ENCODE assay signal across 19 cellular contexts in genomic region chr4:2545321-2546013, GRCh38. TPM values are rescaled to one million over a fixed set of nuclear protein-coding genes. Genes with fewer than 3 reads are reported as not detected.
DNase-seq lines count a peak whose midpoint lies in the region; ATAC-seq and TF ChIP-seq lines count a peak whose summit lies in the region.
"Had no signal": no experiment of that assay in that cellular context is flagged by ENCODE, and none has a peak within 500 bp of the region (broad histone marks: within the 10 kb centered on the region; RNA-seq: fewer than 3 reads in every experiment).

No MANE protein-coding gene starts in this region.

- H3K27ac Mint-ChIP-seq in effector memory CD8-positive, alpha-beta T cell = peak overlapping the region; percentile 67 to 86

- in situ Hi-C loops in GM23248 (cut with MboI) (no loop called here), IMR-90 (cut with MboI; ENCODE audit: low sequenced_read_pairs) (no loop called here)

- 0 out of 2 replicates have a peak, but pooled peaks cover 4% of the 10 kb centered on the region for H3F3A ChIP-seq in GM23248 (ENCODE audit: insufficient read depth)

- peaks cover 0 to 42% of the 10 kb centered on the region in 2 experiments; a peak in 2 of 4 replicates for H3K79me1 ChIP-seq in IMR-90 (ENCODE audit: low read depth in 1 of 2, low read length in 2 of 2)

- intact Hi-C loops in IMR-90 (cut with micrococcal nuclease) = no loop called here

- POLR2A ChIA-PET in IMR-90 (lab: Charles Lee; ENCODE audit: unreplicated experiment) = no interaction called here

- ATAC-seq in IMR-90 (ENCODE audit: low read depth) = no peak
- ATAC-seq in effector memory CD8-positive, alpha-beta T cell (replicated peaks) = no peak
- ATAC-seq in HG02763 (IDR thresholded peaks at IDR 0.05; ENCODE audit: unreplicated experiment) = no peak
- ATAC-seq: Right ventricle myocardium inferior had no signal

- H3K27ac ChIP-seq in GM23248 (no peak overlapping the region), IMR-90 (ENCODE audit: insufficient read depth, low read length) (no peak overlapping the region), osteoblast (ENCODE audit: low read depth, low read length) (no peak overlapping the region)
- H3K27ac ChIP-seq: HL-60, SJSA1 had no signal

- H3K4me1 Mint-ChIP-seq in effector memory CD8-positive, alpha-beta T cell (ENCODE audit: low read depth in 2 of 2) = peaks cover 21 to 38% of the 10 kb centered on the region in 2 donors

- H2BK5ac ChIP-seq in IMR-90 (ENCODE audit: low read depth, low read length, poor library complexity, severe bottlenecking) = no peak overlapping the region

- H3K56ac ChIP-seq in IMR-90 (ENCODE audit: extremely low read depth, insufficient read depth, low read length) = no peak overlapping the region

- H3K4me1 ChIP-seq in GM23248 (ENCODE audit: insufficient read depth) = no peaks in the 10 kb centered on the region
- no peaks in the 10 kb centered on the region for H3K4me1 ChIP-seq in IMR-90 (ENCODE audit: control insufficient read depth, insufficient read depth, low read length)
- H3K4me1 ChIP-seq in osteoblast (ENCODE audit: insufficient read depth, low read length) = no peaks in the 10 kb centered on the region
- H3K4me1 ChIP-seq: BE2C, SJSA1 had no signal

- peaks cover 4% of the 10 kb centered on the region for H3K9me1 ChIP-seq in IMR-90 (ENCODE audit: insufficient read depth, low read length)

- no peak overlapping the region for H4K8ac ChIP-seq in IMR-90 (ENCODE audit: low read depth in 2 of 2, low read length in 2 of 2)

- H3K9me3 Mint-ChIP-seq in effector memory CD8-positive, alpha-beta T cell = no peaks in the 10 kb centered on the region

- H4K91ac ChIP-seq in IMR-90 (ENCODE audit: insufficient read depth, low read depth, low read length) = no peak overlapping the region

- H3K27me3 ChIP-seq in GM23248 (replicated peaks; ENCODE audit: insufficient read depth) (no peaks in the 10 kb centered on the region), IMR-90 (ENCODE audit: control insufficient read depth, insufficient read depth, low read length) (no peaks in the 10 kb centered on the region), osteoblast (ENCODE audit: insufficient read depth, low read length) (no peaks in the 10 kb centered on the region)
- H3K27me3 ChIP-seq: BE2C, SJSA1 had no signal

- no peak overlapping the region for H2BK15ac ChIP-seq in IMR-90 (ENCODE audit: low read depth, low read length)

- no peak overlapping the region for H3K23ac ChIP-seq in IMR-90 (ENCODE audit: low read depth, low read length)

- dilution Hi-C loops in IMR-90 (cut with HindIII; ENCODE audit: low sequenced_read_pairs, unreplicated experiment) = no loop called here

- no peak overlapping the region for H2AFZ ChIP-seq in GM23248
- no peak overlapping the region for H2AFZ ChIP-seq in IMR-90 (replicated peaks; ENCODE audit: low read length, poor library complexity)
- H2AFZ ChIP-seq in osteoblast (ENCODE audit: low read length) = no peak overlapping the region

- TF ChIP-seq RAD21 in IMR-90 (IDR thresholded peaks at IDR 0.05; ENCODE audit: low read length) = no peak

- no peak for TF ChIP-seq POLR2A in IMR-90 (IDR thresholded peaks at IDR 0.05; ENCODE audit: low read depth, low read length)

- H3K18ac ChIP-seq in IMR-90 (ENCODE audit: low read depth, low read length) = no peak overlapping the region

- 96 to 99% methylated on average over 7 of the region's 7 CpGs for WGBS in GM23248 (ENCODE audit: low coverage in 1 of 2, low lambda C conversion rate in 2 of 2, missing lambda C conversion rate in 2 of 2), 2 experiments
- WGBS in IMR-90 (ENCODE audit: extremely low coverage in 2 of 2, insufficient read length in 1 of 2), 2 experiments = 100% methylated on average over 4 of the region's 7 CpGs; no CpG with 5 or more reads in 1 of the 2 experiments

- no peaks in the 10 kb centered on the region for H3K9me2 ChIP-seq in GM23248 (ENCODE audit: insufficient read depth)

- H2BK120ac ChIP-seq in IMR-90 (ENCODE audit: low read depth, low read length) = no peak overlapping the region

- no peak overlapping the region for H3K14ac ChIP-seq in IMR-90 (replicated peaks; ENCODE audit: low read depth, low read length)

- no peak overlapping the region for H4K5ac ChIP-seq in IMR-90 (ENCODE audit: low read depth, low read length)

- H3K79me2 ChIP-seq in GM23248 (ENCODE audit: insufficient read depth) = peaks cover 99% of the 10 kb centered on the region
- peaks cover 97% of the 10 kb centered on the region for H3K79me2 ChIP-seq in osteoblast (ENCODE audit: insufficient read depth, low read length)

- H4K20me1 ChIP-seq in GM23248 (ENCODE audit: insufficient read depth) (peaks cover 16% of the 10 kb centered on the region; the same call in 1 of the 2 replicates), IMR-90 (ENCODE audit: insufficient read depth, low read length) (peaks cover 93% of the 10 kb centered on the region), osteoblast (ENCODE audit: insufficient read depth, low read length) (peaks cover 74% of the 10 kb centered on the region)

- CTCF ChIA-PET in IMR-90 (lab: Yijun Ruan, JAX) = no interaction called here

- no peak for TF ChIP-seq CTCF in IMR-90 (conservative IDR thresholded peaks at IDR 0.05; ENCODE audit: low read depth, low read length)
- no peak for TF ChIP-seq CTCF in osteoblast (IDR thresholded peaks at IDR 0.05; ENCODE audit: extremely low read depth, low read depth, low read length)

- no TSS peak for BruUV-seq in IMR-90 (replicated peaks; lab: Mats Ljungman, UMichigan)

- H3K9me3 ChIP-seq in GM23248 (ENCODE audit: low read depth) = no peaks in the 10 kb centered on the region
- H3K9me3 ChIP-seq in IMR-90 (ENCODE audit: control insufficient read depth, insufficient read depth, low read length) = no peaks in the 10 kb centered on the region
- no peaks in the 10 kb centered on the region for H3K9me3 ChIP-seq in osteoblast (ENCODE audit: low read depth, low read length)
- H3K9me3 ChIP-seq: BE2C, SJSA1 had no signal

- no peaks in the 10 kb centered on the region for H3K36me3 ChIP-seq in GM23248 (ENCODE audit: low read depth)
- peaks cover 2% of the 10 kb centered on the region for H3K36me3 ChIP-seq in IMR-90 (ENCODE audit: control insufficient read depth, insufficient read depth, low read length)
- peaks cover 5% of the 10 kb centered on the region for H3K36me3 ChIP-seq in osteoblast (ENCODE audit: insufficient read depth, low read length)
- H3K36me3 ChIP-seq: SJSA1 had no signal

- no peak overlapping the region for H3K4ac ChIP-seq in IMR-90 (ENCODE audit: low read depth, low read length)

- H3K4me2 ChIP-seq in GM23248 (ENCODE audit: unreplicated experiment) = no peak overlapping the region
- H3K4me2 ChIP-seq in IMR-90 (ENCODE audit: low read depth, low read length) = no peak overlapping the region
- H3K4me2 ChIP-seq in osteoblast (ENCODE audit: insufficient read depth, low read length) = no peak overlapping the region

- H3K9ac ChIP-seq in GM23248 (no peak overlapping the region), IMR-90 (ENCODE audit: low read depth, low read length) (no peak overlapping the region)

- H3K27me3 Mint-ChIP-seq in effector memory CD8-positive, alpha-beta T cell = no peaks in the 10 kb centered on the region

- H2AK5ac ChIP-seq in IMR-90 (ENCODE audit: low read depth, low read length) = no peak overlapping the region

- no peak overlapping the region for H2AK9ac ChIP-seq in IMR-90 (replicated peaks; ENCODE audit: low read depth, low read length, poor library complexity)

- no peak overlapping the region for H2BK20ac ChIP-seq in IMR-90 (ENCODE audit: low read depth, low read length)

- DNase-seq in GM23248 (peak; percentile 20), IMR-90 (peak; percentile 13), osteoblast (ENCODE audit: insufficient read length, low spot score, missing footprints) (peak; percentile 25), H4 (ENCODE audit: low spot score) (no peak), cortex of kidney (lab: John Stamatoyannopoulos, UW) (no peak)
- no peak for DNase-seq in effector memory CD8-positive, alpha-beta T cell
- DNase-seq: BE2C, DMS53, GDM1, KG1, NCI-H1105, NCI-H146, NCI-H2081 treated with DMSO at 0.1 percent for 48 hours, NCI-H2171 treated with DMSO at 0.1 percent for 48 hours, NCI-H526 had no signal

- no peak overlapping the region for H3K4me3 Mint-ChIP-seq in effector memory CD8-positive, alpha-beta T cell

- H3K36me3 Mint-ChIP-seq in effector memory CD8-positive, alpha-beta T cell (ENCODE audit: insufficient read depth) = peaks cover 11% of the 10 kb centered on the region

- H3K4me3 ChIP-seq in GM23248 (no peak overlapping the region), IMR-90 (ENCODE audit: insufficient read depth, low read depth, low read length) (no peak overlapping the region), osteoblast (ENCODE audit: insufficient read depth, low read length) (no peak overlapping the region)
- H3K4me3 ChIP-seq: SJSA1 had no signal

TF ChIP-seq in IMR-90, 13 proteins besides CTCF, POLR2A, EP300 and RAD21 (continues in another document):
- no peak for TF ChIP-seq CHD1 (IDR thresholded peaks at IDR 0.05; ENCODE audit: low read depth, low read length)
- TF ChIP-seq FOS (IDR thresholded peaks at IDR 0.05; ENCODE audit: low read depth, low read length) = no peak
- TF ChIP-seq RCOR1 (IDR thresholded peaks at IDR 0.05; ENCODE audit: insufficient replicate concordance, low read length) = no peak
- TF ChIP-seq BHLHE40 (IDR thresholded peaks at IDR 0.05; ENCODE audit: low read depth, low read length) = no peak
- no peak for TF ChIP-seq MAZ (IDR thresholded peaks at IDR 0.05; ENCODE audit: borderline replicate concordance, low read depth, low read length)
- no peak for TF ChIP-seq MXI1 (IDR thresholded peaks at IDR 0.05; ENCODE audit: borderline replicate concordance, low read depth, low read length)
- TF ChIP-seq, protein P1, sequence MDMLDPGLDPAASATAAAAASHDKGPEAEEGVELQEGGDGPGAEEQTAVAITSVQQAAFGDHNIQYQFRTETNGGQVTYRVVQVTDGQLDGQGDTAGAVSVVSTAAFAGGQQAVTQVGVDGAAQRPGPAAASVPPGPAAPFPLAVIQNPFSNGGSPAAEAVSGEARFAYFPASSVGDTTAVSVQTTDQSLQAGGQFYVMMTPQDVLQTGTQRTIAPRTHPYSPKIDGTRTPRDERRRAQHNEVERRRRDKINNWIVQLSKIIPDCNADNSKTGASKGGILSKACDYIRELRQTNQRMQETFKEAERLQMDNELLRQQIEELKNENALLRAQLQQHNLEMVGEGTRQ (IDR thresholded peaks at IDR 0.05; ENCODE audit: low read depth, low read length) = no peak
- TF ChIP-seq NFE2L2 (IDR thresholded peaks at IDR 0.05; ENCODE audit: low read depth, low read length) = no peak
- TF ChIP-seq CEBPB (IDR thresholded peaks at IDR 0.05; ENCODE audit: low read depth, low read length) = no peak

RNA-seq across cellular contexts. Expression of gene FAM193A, which starts 9.0 kb away (rescaled TPM):
- total RNA-seq in GM23248 (2014; rRNA removed; shearing (Covaris generic)) = 19.0 TPM in 2 replicates
- polyA plus RNA-seq in GM23248 (2016; fragmentation: Nextera tagmentation; extraction: Ambion mirVana) (3.8 and 5.0 TPM in 2 replicates), IMR-90 (2012; rRNA removed) (9.5 and 11.0 TPM in 2 replicates)
- total RNA-seq in IMR-90 (2012; rRNA removed) (6.8 and 8.1 TPM in 2 replicates), osteoblast (22.4 and 23.2 TPM in 2 replicates)
- 7.7 and 8.2 TPM in 2 replicates for polyA plus RNA-seq in IMR-90 (2012; cell fraction: cytosol; rRNA removed)
- polyA plus RNA-seq in IMR-90 (2012; cell fraction: nucleus; rRNA removed; ENCODE audit: low replicate concordance) = 35.7 and 38.6 TPM in 2 replicates
- 8.9 and 9.6 TPM in 2 replicates for total RNA-seq in H4 (2014; rRNA removed; shearing (Covaris generic))

Comparison
In these comparisons a context has a peak if more than half of its experiments do, and no peak if none do; other contexts are left out.
1. DNase-seq: peak in GM23248 (single experiment), IMR-90 (single experiment) and osteoblast (single experiment); none in effector memory CD8-positive, alpha-beta T cell (0 of 3), H4 (single experiment) and cortex of kidney (single experiment).